Comparison of ENCODE assay signal across 11 cellular contexts in the genomic region with DNA sequence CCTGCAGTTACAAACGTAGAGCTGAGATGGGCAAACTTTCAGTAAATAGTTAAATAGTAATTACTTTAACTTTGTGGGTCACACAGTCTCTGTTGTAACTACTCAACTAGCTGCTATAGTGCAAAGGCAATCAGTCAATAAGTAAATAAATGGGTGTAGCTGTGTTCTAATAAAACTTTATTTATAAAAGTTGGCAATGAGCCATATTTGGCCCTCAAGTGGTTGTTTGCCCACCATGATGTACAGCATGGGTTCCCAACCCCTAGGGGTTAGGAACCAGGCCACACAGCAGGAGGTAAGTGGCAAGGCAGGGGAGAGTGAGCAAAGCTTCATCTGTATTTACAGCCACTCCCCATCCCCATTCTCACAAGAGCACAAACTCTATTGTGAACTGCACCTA. TPM values are rescaled to one million over a fixed set of nuclear protein-coding genes. Genes with fewer than 3 reads are reported as not detected.
"Had no signal": no experiment of that assay in that cellular context is flagged by ENCODE, and none has a peak within 500 bp of the region (broad histone marks: within the 10 kb centered on the region; RNA-seq: fewer than 3 reads in every experiment).

No MANE protein-coding gene starts in this region.

- H3K36me3 ChIP-seq: HAP-1 had no signal

- H3K9me3 ChIP-seq: HAP-1 had no signal

- DNase-seq: GM23248, GOT3, H7, HFFc6, IMR-90, KG1 had no signal

- H3K4me3 ChIP-seq: GM23248, HAP-1 had no signal

- H3K9ac ChIP-seq: GM23248 had no signal

- H3K4me1 ChIP-seq: HAP-1 had no signal

- H3K27ac ChIP-seq: GM23248, HL-60 had no signal

- H2AFZ ChIP-seq: GM23248 had no signal

- ATAC-seq: HCT116 had no signal

RNA-seq across cellular contexts. Expression of gene CHRM5, which starts 44.9 kb away (rescaled TPM):
- total RNA-seq: H4, H7, HT1080 had no signal
